31 cellular contexts compared by ENCODE assay signal in the genomic region with DNA sequence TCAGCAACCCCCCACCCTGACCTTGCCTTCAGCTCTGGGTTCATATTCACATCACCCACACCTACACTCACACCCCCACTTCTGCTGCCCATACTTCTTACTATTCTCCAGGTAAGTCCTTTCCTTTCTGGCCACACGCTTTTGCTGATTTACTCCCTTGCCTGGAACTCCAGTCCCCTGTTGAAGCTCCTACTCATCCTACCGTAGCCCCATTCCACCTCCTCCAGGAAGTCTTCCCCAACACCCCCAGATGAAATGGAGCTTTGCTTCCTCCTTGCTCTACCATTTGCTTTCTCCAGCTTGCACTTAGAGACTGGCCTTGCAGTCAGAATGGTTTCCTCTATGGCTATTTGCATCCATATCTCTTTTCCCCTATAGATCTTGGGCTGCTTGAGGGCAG.
DNase-seq lines count a peak whose midpoint lies in the region; ATAC-seq and TF ChIP-seq lines count a peak whose summit lies in the region.
"Had no signal": no experiment of that assay in that cellular context is flagged by ENCODE, and none has a peak within 500 bp of the region (broad histone marks: within the 10 kb centered on the region; RNA-seq: fewer than 3 reads in every experiment).

No MANE protein-coding gene starts in this region.

- no peaks in the 10 kb centered on the region for H3K4me1 Mint-ChIP-seq in T-helper 2 cell treated with Interferon-gamma antibody and Interleukin-4, amounts not matched to agents 5 μg/mL and 100 μg/mL, for 36 hours (ENCODE audit: low read depth)
- H3K4me1 Mint-ChIP-seq: B cell; CD14-positive monocyte; CD4-positive, alpha-beta memory T cell; CD4-positive, CD25-positive, alpha-beta regulatory T cell; CD8-positive, alpha-beta memory T cell had no signal

- 15% methylated on average over 2 of the region's 2 CpGs for WGBS in SK-N-SH (ENCODE audit: low lambda C conversion rate)

- H3K27me3 Mint-ChIP-seq in T-helper 2 cell treated with Interferon-gamma antibody and Interleukin-4, amounts not matched to agents 5 μg/mL and 100 μg/mL, for 36 hours (ENCODE audit: low read depth), result peaks cover 10% of the 10 kb centered on the region

- H3K9ac ChIP-seq in SK-N-SH, result no peak overlapping the region
- H3K9ac ChIP-seq: BLaER1; BLaER1 treated with 17β-estradiol and CSF1 and Interleukin-3, amounts not matched to agents 10 nM and 100 nM had no signal

- H3K27ac ChIP-seq in SK-N-SH (ENCODE audit: low read depth in 2 of 2, low read length in 1 of 2) (no peak overlapping the region), HEK293 (ENCODE audit: extremely low read depth, low read depth, low read length) (no peak overlapping the region)
- H3K27ac ChIP-seq: 22Rv1; A549; BLaER1; BLaER1 treated with 17β-estradiol and CSF1 and Interleukin-3, amounts not matched to agents 10 nM and 100 nM; C4-2B had no signal

- no peak for TF ChIP-seq EP300 in SK-N-SH (IDR thresholded peaks at IDR 0.05; ENCODE audit: borderline replicate concordance in 1 of 2, low read depth in 1 of 2, low read length in 1 of 2)

- H3F3A ChIP-seq in SK-N-SH (replicated peaks; ENCODE audit: insufficient read depth), result no peaks in the 10 kb centered on the region

- H3K36me3 ChIP-seq in SK-N-SH (replicated peaks in 1 of 2; ENCODE audit: control insufficient read depth in 1 of 2, insufficient read depth in 2 of 2, low read length in 1 of 2), result no peaks in the 10 kb centered on the region
- H3K36me3 ChIP-seq in HEK293 (ENCODE audit: control insufficient read depth in 2 of 2, insufficient read depth in 1 of 2, low read length in 2 of 2), result no peaks in the 10 kb centered on the region
- H3K36me3 ChIP-seq: BE2C; BLaER1; BLaER1 treated with 17β-estradiol and CSF1 and Interleukin-3, amounts not matched to agents 10 nM and 100 nM had no signal

- no peaks in the 10 kb centered on the region for H3K9me3 ChIP-seq in SK-N-SH
- H3K9me3 ChIP-seq in HEK293 (ENCODE audit: control insufficient read depth, insufficient read depth, low read depth, low read length), result no peaks in the 10 kb centered on the region
- H3K9me3 ChIP-seq: A549; BE2C; BLaER1; BLaER1 treated with 17β-estradiol and CSF1 and Interleukin-3, amounts not matched to agents 10 nM and 100 nM; Caco-2 had no signal

- H3K79me2 ChIP-seq in SK-N-SH (ENCODE audit: insufficient read depth), result no peaks in the 10 kb centered on the region

- no peak for TF ChIP-seq RAD21 in SK-N-SH (IDR thresholded peaks at IDR 0.05; ENCODE audit: low read length)

- H3K4me3 Mint-ChIP-seq in T-helper 2 cell treated with Interferon-gamma antibody and Interleukin-4, amounts not matched to agents 5 μg/mL and 100 μg/mL, for 36 hours, result no peak overlapping the region
- H3K4me3 Mint-ChIP-seq: B cell; CD14-positive monocyte; CD4-positive, alpha-beta memory T cell; CD4-positive, alpha-beta T cell; CD4-positive, CD25-positive, alpha-beta regulatory T cell; CD8-positive, alpha-beta T cell had no signal

- no peak overlapping the region for H2AFZ ChIP-seq in SK-N-SH (ENCODE audit: low read depth)

- H3K4me2 ChIP-seq in SK-N-SH, result no peak overlapping the region
- H3K4me2 ChIP-seq: A549; BLaER1; BLaER1 treated with 17β-estradiol and CSF1 and Interleukin-3, amounts not matched to agents 10 nM and 100 nM had no signal

- H3K27me3 ChIP-seq in SK-N-SH (ENCODE audit: insufficient read depth), result peaks cover 30% of the 10 kb centered on the region
- H3K27me3 ChIP-seq: BE2C; BLaER1; BLaER1 treated with 17β-estradiol and CSF1 and Interleukin-3, amounts not matched to agents 10 nM and 100 nM had no signal

- H3K4me1 ChIP-seq in SK-N-SH (ENCODE audit: control insufficient read depth in 1 of 2, insufficient read depth in 2 of 2, low read depth in 1 of 2, low read length in 1 of 2) (no peaks in the 10 kb centered on the region), HEK293 (ENCODE audit: control insufficient read depth, insufficient read depth, low read length) (no peaks in the 10 kb centered on the region)
- H3K4me1 ChIP-seq: A549, BE2C, Caco-2 had no signal

- no peaks in the 10 kb centered on the region for H3K9me3 Mint-ChIP-seq in T-helper 2 cell treated with Interferon-gamma antibody and Interleukin-4, amounts not matched to agents 5 μg/mL and 100 μg/mL, for 36 hours
- H3K9me3 Mint-ChIP-seq: CD4-positive, alpha-beta T cell; CD8-positive, alpha-beta memory T cell; CD8-positive, alpha-beta T cell had no signal

- no peak overlapping the region for H3K27ac Mint-ChIP-seq in T-helper 2 cell treated with Interferon-gamma antibody and Interleukin-4, amounts not matched to agents 5 μg/mL and 100 μg/mL, for 36 hours
- H3K27ac Mint-ChIP-seq: B cell; CD4-positive, alpha-beta memory T cell; CD4-positive, alpha-beta T cell; CD4-positive, CD25-positive, alpha-beta regulatory T cell; CD8-positive, alpha-beta memory T cell; CD8-positive, alpha-beta T cell had no signal

- H3K36me3 Mint-ChIP-seq in T-helper 2 cell treated with Interferon-gamma antibody and Interleukin-4, amounts not matched to agents 5 μg/mL and 100 μg/mL, for 36 hours (ENCODE audit: low read depth), result no peaks in the 10 kb centered on the region
- H3K36me3 Mint-ChIP-seq: CD14-positive monocyte; CD4-positive, alpha-beta memory T cell; CD4-positive, CD25-positive, alpha-beta regulatory T cell; CD8-positive, alpha-beta memory T cell; CD8-positive, alpha-beta T cell had no signal

- DNase-seq in SK-N-SH, result no peak
- no peak for DNase-seq in T-helper 2 cell treated with Interferon-gamma antibody and Interleukin-4, amounts not matched to agents 5 μg/mL and 100 μg/mL, for 36 hours (ENCODE audit: low spot score)
- DNase-seq: 8988T; ACHN; AML-193; BE2C; C1 segment of cervical spinal cord; Caco-2; Calu3; CD4-positive, alpha-beta memory T cell; CD4-positive, alpha-beta T cell; CD4-positive, CD25-positive, alpha-beta regulatory T cell; CD8-positive, alpha-beta memory T cell; CD8-positive, alpha-beta T cell; COR-L47; DMS 273 treated with DMSO at 0.1 percent for 48 hours; DMS153; DMS53; DMS79; DMS79 treated with DMSO at 0.1 percent for 48 hours; DND-41; EL had no signal

- no peak for ATAC-seq in SK-N-SH treated with all-trans-retinoic acid at 6 μM for 48 hours
- ATAC-seq: A549; CD8-positive, alpha-beta T cell had no signal

- no peak for TF ChIP-seq CTCF in SK-N-SH (IDR thresholded peaks at IDR 0.05)
- no peak for TF ChIP-seq CTCF in HEK293 (tag by site-specific recombination; IDR thresholded peaks at IDR 0.05)

- no peak overlapping the region for H3K4me3 ChIP-seq in SK-N-SH (ENCODE audit: low read depth in 2 of 2, low read length in 1 of 2)
- no peak overlapping the region for H3K4me3 ChIP-seq in HEK293 (ENCODE audit: low read depth, low read length)
- H3K4me3 ChIP-seq: A549; BLaER1; BLaER1 treated with 17β-estradiol and CSF1 and Interleukin-3, amounts not matched to agents 10 nM and 100 nM had no signal

- H3K9me2 ChIP-seq in SK-N-SH, result no peaks in the 10 kb centered on the region

- POLR2A ChIA-PET in SK-N-SH (lab: Yijun Ruan, JAX) (no interaction called here), HEK293 (lab: Yijun Ruan, JAX) (no interaction called here)

- H4K20me1 ChIP-seq in SK-N-SH (ENCODE audit: insufficient read depth), result no peaks in the 10 kb centered on the region
- H4K20me1 ChIP-seq: BLaER1 had no signal

- CTCF ChIA-PET in SK-N-SH (lab: Yijun Ruan, JAX) (interaction anchor here (1.1 to 7.4 kb wide), 3 partner anchors 10 to 123 kb away, joined by 3 to 30 read pairs (median 4); no protein-coding TSS in a partner anchor), HEK293 (lab: Yijun Ruan, JAX) (no interaction called here)

TF ChIP-seq in SK-N-SH treated with all-trans-retinoic acid at 6 μM for 48 hours, 23 proteins besides CTCF, POLR2A, EP300 and RAD21 (continues in another document):
- TF ChIP-seq ISL1 (CRISPR knock-in tag; IDR thresholded peaks at IDR 0.05), result no peak
- TF ChIP-seq ZNF70 (CRISPR knock-in tag; IDR thresholded peaks at IDR 0.05), result no peak

TF ChIP-seq in SK-N-SH, 30 proteins besides CTCF, POLR2A, EP300 and RAD21 (continues in another document):
- TF ChIP-seq TCF12 (IDR thresholded peaks at IDR 0.05) (no peak), FOXJ3 (CRISPR knock-in tag; IDR thresholded peaks at IDR 0.05) (no peak), CHD2 (IDR thresholded peaks at IDR 0.05; ENCODE audit: low read length, partially characterized antibody) (no peak), MAX (IDR thresholded peaks at IDR 0.05; ENCODE audit: low read depth) (no peak), YY1 (IDR thresholded peaks at IDR 0.05; ENCODE audit: low read depth) (no peak), NFIC (IDR thresholded peaks at IDR 0.05; ENCODE audit: borderline replicate concordance) (no peak)
- TF ChIP-seq, protein P1, sequence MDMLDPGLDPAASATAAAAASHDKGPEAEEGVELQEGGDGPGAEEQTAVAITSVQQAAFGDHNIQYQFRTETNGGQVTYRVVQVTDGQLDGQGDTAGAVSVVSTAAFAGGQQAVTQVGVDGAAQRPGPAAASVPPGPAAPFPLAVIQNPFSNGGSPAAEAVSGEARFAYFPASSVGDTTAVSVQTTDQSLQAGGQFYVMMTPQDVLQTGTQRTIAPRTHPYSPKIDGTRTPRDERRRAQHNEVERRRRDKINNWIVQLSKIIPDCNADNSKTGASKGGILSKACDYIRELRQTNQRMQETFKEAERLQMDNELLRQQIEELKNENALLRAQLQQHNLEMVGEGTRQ (IDR thresholded peaks at IDR 0.05; ENCODE audit: borderline replicate concordance, low read depth, low read length), result no peak

TF ChIP-seq in HEK293, 187 proteins besides CTCF, POLR2A, EP300 and RAD21 (continues in another document):
- TF ChIP-seq, protein P2, sequence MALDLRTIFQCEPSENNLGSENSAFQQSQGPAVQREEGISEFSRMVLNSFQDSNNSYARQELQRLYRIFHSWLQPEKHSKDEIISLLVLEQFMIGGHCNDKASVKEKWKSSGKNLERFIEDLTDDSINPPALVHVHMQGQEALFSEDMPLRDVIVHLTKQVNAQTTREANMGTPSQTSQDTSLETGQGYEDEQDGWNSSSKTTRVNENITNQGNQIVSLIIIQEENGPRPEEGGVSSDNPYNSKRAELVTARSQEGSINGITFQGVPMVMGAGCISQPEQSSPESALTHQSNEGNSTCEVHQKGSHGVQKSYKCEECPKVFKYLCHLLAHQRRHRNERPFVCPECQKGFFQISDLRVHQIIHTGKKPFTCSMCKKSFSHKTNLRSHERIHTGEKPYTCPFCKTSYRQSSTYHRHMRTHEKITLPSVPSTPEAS (tag by site-specific recombination; IDR thresholded peaks at IDR 0.05), result no peak
- 0 out of 2 replicates have a peak, but pooled peaks have one; percentile 1 for TF ChIP-seq ZFHX2 (tag by site-specific recombination; conservative IDR thresholded peaks at IDR 0.05)
- peak; percentile 68 for TF ChIP-seq ZFP3 (tag by site-specific recombination; IDR thresholded peaks at IDR 0.05; ENCODE audit: low read depth)
- 0 out of 2 replicates have a peak, but pooled peaks have one; percentile 8 for TF ChIP-seq EGR2 (tag by site-specific recombination; IDR thresholded peaks at IDR 0.05; ENCODE audit: low read depth)
- TF ChIP-seq ZNF701 (tag by site-specific recombination; IDR thresholded peaks at IDR 0.05), result no peak
